In genomic region chr6:51654647-51655046, GRCh38 we compare ENCODE assay signal across 23 cellular contexts.
A peak's percentile ranks its signal among the peaks of the same experiment; 100 is the strongest.
DNase-seq lines count a peak whose midpoint lies in the region; ATAC-seq and TF ChIP-seq lines count a peak whose summit lies in the region.
"Had no signal": no experiment of that assay in that cellular context is flagged by ENCODE, and none has a peak within 500 bp of the region (broad histone marks: within the 10 kb centered on the region; RNA-seq: fewer than 3 reads in every experiment).

No MANE protein-coding gene starts in this region.

- peak; percentile 63 for DNase-seq in COLO829 (ENCODE audit: low spot score)
- peak; percentile 87 for DNase-seq in PC-3
- peak; percentile 78 for DNase-seq in epithelial cell of esophagus (ENCODE audit: low read depth)
- peak; percentile 5 for DNase-seq in iris pigment epithelial cell (ENCODE audit: low read depth)
- DNase-seq in SJCRH30, result no peak
- no peak for DNase-seq in NCI-H526 (lab: John Stamatoyannopoulos, UW)
- no peak for DNase-seq in GF-D8 (lab: John Stamatoyannopoulos, UW)
- DNase-seq: DMS153; H9; Karpas-422; MV-4-11; NCI-H1105; NCI-H2029; NCI-H446; NCI-H524 treated with DMSO at 0.1 percent for 48 hours; NCI-H82; NK-92 treated with Interleukin-12 subunit alpha and Interleukin-12 subunit beta, amount 100 ng/mL, for 24 hours; RPMI8226; SHP77 treated with DMSO at 0.1 percent for 48 hours; SK-N-SH; SW 1271 had no signal

- H3K27me3 ChIP-seq in PC-3 (ENCODE audit: low read length), result no peaks in the 10 kb centered on the region
- no peaks in the 10 kb centered on the region for H3K27me3 ChIP-seq in SJCRH30

- H3K36me3 ChIP-seq in PC-3 (ENCODE audit: low read depth, low read length) (no peaks in the 10 kb centered on the region), SJCRH30 (no peaks in the 10 kb centered on the region)

- H3K4me2 ChIP-seq in PC-3 (ENCODE audit: low read length), result peak overlapping the region; percentile 68
- H3K4me2 ChIP-seq: GM23338, SK-N-SH had no signal

- no peaks in the 10 kb centered on the region for H3K9me3 ChIP-seq in PC-3 (ENCODE audit: low read length)
- H3K9me3 ChIP-seq in SJCRH30 (replicated peaks), result no peaks in the 10 kb centered on the region
- H3K9me3 ChIP-seq: SK-N-SH had no signal

- no peaks in the 10 kb centered on the region for H3K79me2 ChIP-seq in PC-3 (ENCODE audit: low read length)

- no peak for TF ChIP-seq CTCF in PC-3 (conservative IDR thresholded peaks at IDR 0.05; ENCODE audit: low read depth, low read length)
- TF ChIP-seq CTCF in epithelial cell of esophagus (IDR thresholded peaks at IDR 0.05; ENCODE audit: insufficient read depth, low read depth, low read length, missing control alignments), result no peak

- no peak overlapping the region for H2AFZ ChIP-seq in PC-3 (ENCODE audit: low read length)
- H2AFZ ChIP-seq: GM23338 had no signal

- no peaks in the 10 kb centered on the region for H3K9me2 ChIP-seq in PC-3 (replicated peaks; ENCODE audit: low read length)
- H3K9me2 ChIP-seq: SK-N-SH had no signal

- H3K4me3 ChIP-seq in PC-3 (ENCODE audit: low read length) (peak overlapping the region; percentile 4; the same call in 1 of the 2 replicates), epithelial cell of esophagus (ENCODE audit: low read length) (no peak overlapping the region), SJCRH30 (no peak overlapping the region)
- H3K4me3 ChIP-seq: GM23338 had no signal

- intact Hi-C loops in PC-3 (cut with micrococcal nuclease), result no loop called here

- H3K9ac ChIP-seq in PC-3 (ENCODE audit: low read length), result peak overlapping the region; percentile 60
- H3K9ac ChIP-seq: SK-N-SH had no signal

- peaks cover 30% of the 10 kb centered on the region for H3K4me1 ChIP-seq in PC-3 (ENCODE audit: insufficient read depth, low read length)
- H3K4me1 ChIP-seq in SJCRH30, result no peaks in the 10 kb centered on the region

- POLR2A ChIA-PET in PC-3 (lab: Charles Lee; ENCODE audit: unreplicated experiment), result no interaction called here

- H3F3A ChIP-seq in PC-3 (ENCODE audit: low read length, unreplicated experiment), result no peaks in the 10 kb centered on the region

- BruUV-seq in PC-3 (replicated peaks; lab: Mats Ljungman, UMichigan), result no TSS peak

- no peak for ATAC-seq in PC-3
- ATAC-seq in HG02885 (IDR thresholded peaks at IDR 0.05; ENCODE audit: poor library complexity, unreplicated experiment), result no peak
- ATAC-seq: GM23338 had no signal

- H4K20me1 ChIP-seq in PC-3 (ENCODE audit: low read length), result no peaks in the 10 kb centered on the region

- CTCF ChIA-PET in PC-3 (lab: Charles Lee), result no interaction called here

- H3K27ac ChIP-seq in PC-3 (ENCODE audit: low read length), result peak overlapping the region; percentile 88
- no peak overlapping the region for H3K27ac ChIP-seq in SJCRH30

Comparison
In these comparisons a context has a peak if more than half of its experiments do, and no peak if none do; other contexts are left out.
1. DNase-seq: peak in COLO829 (single experiment), PC-3 (single experiment), epithelial cell of esophagus (single experiment) and iris pigment epithelial cell (single experiment); none in SJCRH30 (0 of 2), NCI-H526 (0 of 2) and GF-D8 (single experiment).